ENCODE assay signal across 18 cellular contexts in genomic region chr17:46733837-46734516, GRCh38.
A peak's percentile ranks its signal among the peaks of the same experiment; 100 is the strongest.
DNase-seq lines count a peak whose midpoint lies in the region; ATAC-seq, FAIRE-seq and TF ChIP-seq lines count a peak whose summit lies in the region.
"Had no signal": no experiment of that assay in that cellular context is flagged by ENCODE, and none has a peak within 500 bp of the region (broad histone marks: within the 10 kb centered on the region; RNA-seq: fewer than 3 reads in every experiment).

No MANE protein-coding gene starts in this region.

- H3K4ac ChIP-seq in mesenchymal stem cell (ENCODE audit: low read depth in 1 of 2, low read length in 2 of 2) = no peak overlapping the region

- no peak overlapping the region for H2BK5ac ChIP-seq in mesenchymal stem cell (ENCODE audit: low read depth, low read length, poor library complexity, severe bottlenecking)

- no peaks in the 10 kb centered on the region for H3K9me1 ChIP-seq in endothelial cell of umbilical vein (replicated peaks; ENCODE audit: control insufficient read depth, extremely low read depth, insufficient read depth, low read length)

- no peak overlapping the region for H4K8ac ChIP-seq in mesenchymal stem cell (ENCODE audit: low read length)

- H3K9me2 ChIP-seq in PC-3 (replicated peaks; ENCODE audit: low read length) = no peaks in the 10 kb centered on the region

- no peak for FAIRE-seq in endothelial cell of umbilical vein (lab: Jason Lieb, UNC)
- no peak for FAIRE-seq in HepG2 (lab: Jason Lieb, UNC)

- POLR2A ChIA-PET in PC-3 (lab: Charles Lee; ENCODE audit: unreplicated experiment) (no interaction called here), endothelial cell of umbilical vein (lab: Charles Lee) (no interaction called here), HepG2 (lab: Yijun Ruan, JAX) (no interaction called here)

- no peak for TF ChIP-seq EP300 in HepG2 (IDR thresholded peaks at IDR 0.05; ENCODE audit: low read depth in 2 of 2, low read length in 2 of 2)
- no peak for TF ChIP-seq EP300 in HepG2 (CRISPR knock-in tag; IDR thresholded peaks at IDR 0.05; ENCODE audit: borderline replicate concordance)

- no peaks in the 10 kb centered on the region for H3K9me3 Mint-ChIP-seq in activated T-cell treated with anti-CD3 and anti-CD28 coated beads, Interleukin-2, amount 50 U/mL, for 4 hours

- H2BK15ac ChIP-seq in mesenchymal stem cell (ENCODE audit: low read depth, poor library complexity, severe bottlenecking) = no peak overlapping the region

- H3K27ac ChIP-seq in PC-3 (ENCODE audit: low read length) = no peak overlapping the region
- no peak overlapping the region for H3K27ac ChIP-seq in endothelial cell of umbilical vein (ENCODE audit: insufficient read depth, low read depth, low read length)
- H3K27ac ChIP-seq in mesenchymal stem cell (ENCODE audit: low read length, poor library complexity, severe bottlenecking) = peak overlapping the region; percentile 17
- H3K27ac ChIP-seq in HepG2 (ENCODE audit: extremely low read length, insufficient read depth, low read length) = no peak overlapping the region
- H3K27ac ChIP-seq: parathyroid adenoma, VCaP had no signal

- TF ChIP-seq RAD21 in HepG2 (CRISPR knock-in tag; IDR thresholded peaks at IDR 0.05) = no peak

- ATAC-seq in PC-3 = peak; percentile 96
- no peak for ATAC-seq in HepG2
- ATAC-seq in activated T-cell treated with anti-CD3 and anti-CD28 coated beads, Interleukin-2, amount 50 U/mL, for 4 hours = no peak
- ATAC-seq: left colon had no signal

- H4K91ac ChIP-seq in mesenchymal stem cell (ENCODE audit: low read length) = no peak overlapping the region

- H3K4me3 ChIP-seq in PC-3 (ENCODE audit: low read length) (no peak overlapping the region), endothelial cell of umbilical vein (replicated peaks in 1 of 3; ENCODE audit: insufficient read depth in 1 of 3, low read depth in 1 of 3, low read length in 3 of 3) (no peak overlapping the region), mesenchymal stem cell (ENCODE audit: insufficient read depth in 1 of 2, low read depth in 1 of 2, low read length in 2 of 2) (no peak overlapping the region), HepG2 (replicated peaks in 1 of 3; ENCODE audit: insufficient read depth in 1 of 3, low read depth in 2 of 3, low read length in 3 of 3) (no peak overlapping the region)

- H2AK5ac ChIP-seq in mesenchymal stem cell (ENCODE audit: low read length, severe bottlenecking) = no peak overlapping the region

- CTCF ChIA-PET in PC-3 (lab: Charles Lee) = no interaction called here
- CTCF ChIA-PET in endothelial cell of umbilical vein (lab: Charles Lee) = no interaction called here
- CTCF ChIA-PET in HepG2 (lab: Yijun Ruan, JAX; ENCODE audit: low intra/inter-chr PET ratio, low total read pairs) = no interaction called here

- no peak overlapping the region for H2BK12ac ChIP-seq in mesenchymal stem cell (ENCODE audit: low read length in 2 of 2)

- no peaks in the 10 kb centered on the region for H3F3A ChIP-seq in PC-3 (ENCODE audit: low read length, unreplicated experiment)

- no peaks in the 10 kb centered on the region for H3K27me3 Mint-ChIP-seq in activated T-cell treated with anti-CD3 and anti-CD28 coated beads, Interleukin-2, amount 50 U/mL, for 4 hours (ENCODE audit: low read depth)

- H3K4me3 Mint-ChIP-seq in activated T-cell treated with anti-CD3 and anti-CD28 coated beads, Interleukin-2, amount 50 U/mL, for 4 hours = no peak overlapping the region

- no peaks in the 10 kb centered on the region for H3K4me1 Mint-ChIP-seq in activated T-cell treated with anti-CD3 and anti-CD28 coated beads, Interleukin-2, amount 50 U/mL, for 4 hours (ENCODE audit: low read depth)

- H3K9me3 ChIP-seq in PC-3 (ENCODE audit: low read length) (no peaks in the 10 kb centered on the region), endothelial cell of umbilical vein (replicated peaks; ENCODE audit: control insufficient read depth, insufficient read depth, low read length) (no peaks in the 10 kb centered on the region), mesenchymal stem cell (ENCODE audit: control insufficient read depth, low read length) (no peaks in the 10 kb centered on the region), HepG2 (ENCODE audit: low read length) (no peaks in the 10 kb centered on the region)
- H3K9me3 ChIP-seq: BE2C had no signal

- TF ChIP-seq POLR2A in endothelial cell of umbilical vein (IDR thresholded peaks at IDR 0.05; ENCODE audit: low read depth, low read length) = no peak
- TF ChIP-seq POLR2A in HepG2 (IDR thresholded peaks at IDR 0.05; ENCODE audit: insufficient read depth in 1 of 2, low read depth in 2 of 2, low read length in 2 of 2) = no peak

- DNase-seq in EL (peak; percentile 64), PC-3 (peak; percentile 79), endothelial cell of umbilical vein (ENCODE audit: low read depth, low spot score) (no peak), mesenchymal stem cell (peak; percentile 46), NCI-H2196 (lab: John Stamatoyannopoulos, UW; ENCODE audit: unreplicated experiment) (no peak), HepG2 (ENCODE audit: low spot score) (no peak)
- no peak for DNase-seq in stimulated activated naive CD4-positive, alpha-beta T cell treated with Interleukin-2 at 50 U/mL for 16 hours (lab: John Stamatoyannopoulos, UW)
- DNase-seq in activated T-cell treated with anti-CD3 and anti-CD28 coated beads, Interleukin-2, amount 50 U/mL, for 4 hours = no peak
- DNase-seq: activated effector memory CD4-positive, alpha-beta T cell treated with Interleukin-2 at 50 U/mL for 16 hours; hypothalamus; KBM-7; left colon; NCI-H1092 treated with DMSO at 0.1 percent for 48 hours; NCI-H82; T-helper 1 cell had no signal

- H3K79me2 ChIP-seq in PC-3 (ENCODE audit: low read length) = no peaks in the 10 kb centered on the region
- no peaks in the 10 kb centered on the region for H3K79me2 ChIP-seq in endothelial cell of umbilical vein (ENCODE audit: control insufficient read depth, insufficient read depth, low read length)
- no peaks in the 10 kb centered on the region for H3K79me2 ChIP-seq in HepG2 (ENCODE audit: insufficient read depth, low read length)
- H3K79me2 ChIP-seq: parathyroid adenoma had no signal

- H3K4me2 ChIP-seq in PC-3 (ENCODE audit: low read length) = peak overlapping the region; percentile 2; the same call in 1 of the 2 replicates
- H3K4me2 ChIP-seq in endothelial cell of umbilical vein (ENCODE audit: insufficient read depth, low read length) = no peak overlapping the region
- H3K4me2 ChIP-seq in mesenchymal stem cell (ENCODE audit: low read length, poor library complexity, severe bottlenecking) = no peak overlapping the region
- H3K4me2 ChIP-seq in HepG2 (ENCODE audit: low read depth, low read length) = no peak overlapping the region

- intact Hi-C loops in PC-3 (cut with micrococcal nuclease) = no loop called here
- intact Hi-C loops in endothelial cell of umbilical vein (cut with micrococcal nuclease) = no loop called here
- intact Hi-C loops in HepG2 (cut with micrococcal nuclease; ENCODE audit: unreplicated experiment) = no loop called here

- H3K79me1 ChIP-seq in mesenchymal stem cell (replicated peaks; ENCODE audit: low read length, poor library complexity, severe bottlenecking) = no peaks in the 10 kb centered on the region

- H3K14ac ChIP-seq in mesenchymal stem cell (ENCODE audit: low read length in 2 of 2) = no peak overlapping the region

- H3K9ac ChIP-seq in PC-3 (ENCODE audit: low read length) (no peak overlapping the region), endothelial cell of umbilical vein (replicated peaks; ENCODE audit: extremely low read depth, insufficient read depth, low read length) (no peak overlapping the region), mesenchymal stem cell (ENCODE audit: low read length) (no peak overlapping the region), HepG2 (ENCODE audit: insufficient read depth, low read depth, low read length) (no peak overlapping the region)
- H3K9ac ChIP-seq: parathyroid adenoma had no signal

- H3K27me3 ChIP-seq in PC-3 (ENCODE audit: low read length) = no peaks in the 10 kb centered on the region
- H3K27me3 ChIP-seq in endothelial cell of umbilical vein (ENCODE audit: control insufficient read depth in 2 of 2, insufficient read depth in 2 of 2, low read length in 2 of 2) = no peaks in the 10 kb centered on the region
- no peaks in the 10 kb centered on the region for H3K27me3 ChIP-seq in mesenchymal stem cell (ENCODE audit: control insufficient read depth in 1 of 2, insufficient read depth in 1 of 2, low read length in 2 of 2)
- H3K27me3 ChIP-seq in HepG2 (ENCODE audit: control insufficient read depth in 1 of 2, insufficient read depth in 2 of 2, low read length in 2 of 2) = no peaks in the 10 kb centered on the region
- H3K27me3 ChIP-seq: BE2C had no signal

- H3K23ac ChIP-seq in mesenchymal stem cell (ENCODE audit: low read length in 2 of 2) = no peak overlapping the region

- H2AFZ ChIP-seq in PC-3 (ENCODE audit: low read length) (no peak overlapping the region), endothelial cell of umbilical vein (ENCODE audit: low read depth, low read length) (no peak overlapping the region), mesenchymal stem cell (ENCODE audit: low read depth, low read length) (no peak overlapping the region), HepG2 (ENCODE audit: low read length) (no peak overlapping the region)
- H2AFZ ChIP-seq: parathyroid adenoma had no signal

- no peak overlapping the region for H2BK120ac ChIP-seq in mesenchymal stem cell (ENCODE audit: low read depth, low read length)

- in situ Hi-C loops in HepG2 (cut with HindIII; ENCODE audit: extremely low pct_ligation_motif_present, low pct_unique_long_range_greater_than_20kb) = loop anchor here (10.0 kb wide), 1 partner anchor 51 kb away; no protein-coding TSS in a partner anchor

- TF ChIP-seq CTCF in PC-3 (conservative IDR thresholded peaks at IDR 0.05; ENCODE audit: low read depth, low read length) (no peak), endothelial cell of umbilical vein (IDR thresholded peaks at IDR 0.05; ENCODE audit: extremely low read depth in 1 of 2, insufficient read depth in 1 of 2, low read depth in 1 of 2, low read length in 2 of 2) (no peak), HepG2 (CRISPR knock-in tag; IDR thresholded peaks at IDR 0.05) (no peak)

- peaks cover 27% of the 10 kb centered on the region for H3K36me3 Mint-ChIP-seq in activated T-cell treated with anti-CD3 and anti-CD28 coated beads, Interleukin-2, amount 50 U/mL, for 4 hours (ENCODE audit: insufficient read depth)

- H3K36me3 ChIP-seq in PC-3 (ENCODE audit: low read depth, low read length) (peaks cover 13% of the 10 kb centered on the region; the same call in 1 of the 2 replicates), endothelial cell of umbilical vein (ENCODE audit: control insufficient read depth in 2 of 2, extremely low read depth in 1 of 2, insufficient read depth in 2 of 2, low read length in 2 of 2) (no peaks in the 10 kb centered on the region), mesenchymal stem cell (ENCODE audit: control insufficient read depth in 1 of 2, insufficient read depth in 2 of 2, low read depth in 1 of 2, low read length in 2 of 2) (peaks cover 0 to 39% of the 10 kb centered on the region in 2 experiments), HepG2 (replicated peaks in 1 of 2; ENCODE audit: control insufficient read depth in 1 of 2, insufficient read depth in 2 of 2, low read length in 2 of 2) (peaks cover 1 to 7% of the 10 kb centered on the region in 2 experiments; a peak in 3 of 5 replicates)
- H3K36me3 ChIP-seq: BE2C had no signal

- WGBS in mesenchymal stem cell = no CpG with 5 or more reads among the region's 1 CpG
- WGBS in HepG2 (ENCODE audit: low lambda C conversion rate) = 93% methylated on average over 1 of the region's 1 CpG

- H3K4me1 ChIP-seq in PC-3 (ENCODE audit: insufficient read depth, low read length) (peaks cover 19% of the 10 kb centered on the region), endothelial cell of umbilical vein (ENCODE audit: control insufficient read depth, extremely low read depth, insufficient read depth, low read length) (peaks cover 4% of the 10 kb centered on the region), mesenchymal stem cell (ENCODE audit: control insufficient read depth, insufficient read depth, low read depth, low read length) (peaks cover 6% of the 10 kb centered on the region), HepG2 (ENCODE audit: insufficient read depth, low read length) (no peaks in the 10 kb centered on the region)
- H3K4me1 ChIP-seq: parathyroid adenoma had no signal

- dilution Hi-C loops in endothelial cell of umbilical vein (cut with MboI; ENCODE audit: extremely low pct_ligation_motif_present, low sequenced_read_pairs) = no loop called here

- BruUV-seq in PC-3 (replicated peaks; lab: Mats Ljungman, UMichigan) = no TSS peak
- BruUV-seq in endothelial cell of umbilical vein (replicated peaks; lab: Mats Ljungman, UMichigan) = no TSS peak
- BruUV-seq in HepG2 (replicated peaks; lab: Mats Ljungman, UMichigan) = no TSS peak

- no peak overlapping the region for H3K18ac ChIP-seq in mesenchymal stem cell (ENCODE audit: low read depth in 1 of 2, low read length in 2 of 2)

- H4K20me1 ChIP-seq in PC-3 (ENCODE audit: low read length) = no peaks in the 10 kb centered on the region
- no peaks in the 10 kb centered on the region for H4K20me1 ChIP-seq in endothelial cell of umbilical vein (replicated peaks; ENCODE audit: control insufficient read depth, extremely low read depth, insufficient read depth, low read length)
- no peaks in the 10 kb centered on the region for H4K20me1 ChIP-seq in HepG2 (ENCODE audit: insufficient read depth, low read length)

Comparison
In these comparisons a context has a peak if more than half of its experiments do, and no peak if none do; other contexts are left out.
1. DNase-seq: peak in EL (single experiment), PC-3 (single experiment) and mesenchymal stem cell (single experiment); none in endothelial cell of umbilical vein (single experiment), stimulated activated naive CD4-positive, alpha-beta T cell treated with Interleukin-2 at 50 U/mL for 16 hours (single experiment), NCI-H2196 (single experiment), HepG2 (single experiment) and activated T-cell treated with anti-CD3 and anti-CD28 coated beads, Interleukin-2, amount 50 U/mL, for 4 hours (single experiment).